Comparison of ENCODE assay signal across 8 cellular contexts in the genomic region with DNA sequence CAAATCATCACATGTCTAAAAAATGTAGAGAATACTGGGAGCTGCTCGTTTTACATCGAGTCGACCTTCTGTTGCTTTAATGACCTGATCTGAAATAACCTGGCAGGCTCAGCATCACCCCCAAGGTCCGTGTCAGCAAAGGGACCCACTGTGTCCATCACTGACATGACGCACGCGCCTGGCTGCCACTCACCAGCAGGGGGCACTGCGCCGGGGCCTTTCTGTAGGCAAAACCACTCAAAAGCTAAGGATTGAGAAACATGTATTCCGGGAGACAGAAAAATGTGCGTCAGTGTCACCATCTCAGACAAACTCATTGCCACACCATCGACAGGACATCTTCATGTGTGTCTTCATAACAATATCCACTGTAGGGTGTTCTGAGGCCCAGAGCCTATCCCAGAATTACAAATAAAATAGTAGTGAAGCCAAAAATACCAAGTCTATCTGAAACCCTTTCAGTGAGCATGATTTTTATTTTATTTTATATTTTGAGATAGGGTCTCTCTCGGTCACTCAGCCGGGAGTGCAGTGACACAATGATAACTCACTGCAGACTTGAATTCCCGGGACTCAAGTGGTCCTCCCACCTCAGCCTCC.
A peak's percentile ranks its signal among the peaks of the same experiment; 100 is the strongest.
DNase-seq lines count a peak whose midpoint lies in the region; ATAC-seq and TF ChIP-seq lines count a peak whose summit lies in the region.

No MANE protein-coding gene starts in this region.

- peaks cover 30% of the 10 kb centered on the region for H3K27me3 Mint-ChIP-seq in CD8-positive, alpha-beta T cell (ENCODE audit: low read depth)

- CTCF ChIA-PET in CD8-positive, alpha-beta T cell (lab: Charles Lee), result interaction anchor here (0.7 to 3.1 kb wide), 13 partner anchors 9 to 110 kb away, joined by 3 to 34 read pairs (median 5); no protein-coding TSS in a partner anchor

- H3K9me3 ChIP-seq in CD8-positive, alpha-beta T cell (ENCODE audit: low read length), result no peaks in the 10 kb centered on the region

- H3K27ac Mint-ChIP-seq in CD8-positive, alpha-beta T cell, result no peak overlapping the region

- H3K4me1 Mint-ChIP-seq in CD8-positive, alpha-beta T cell (ENCODE audit: low read depth), result no peaks in the 10 kb centered on the region

- intact Hi-C loops in CD8-positive, alpha-beta T cell (cut with DNase I, micrococcal nuclease), result loop anchor here in 1 of 2 experiments (1.0 to 10.0 kb wide), 2 partner anchors 103 to 673 kb away; no protein-coding TSS in a partner anchor

- peak; percentile 36 to 79 (median 63) for DNase-seq in CD8-positive, alpha-beta T cell
- DNase-seq in HT1080 (ENCODE audit: low read depth) (peak; percentile 34), T-helper 2 cell (peak; percentile 9 to 61 (median 51)), amygdala (lab: John Stamatoyannopoulos, UW) (peak in 42 of 56 donors; percentile 1 to 82 (median 20)), hippocampal formation (lab: John Stamatoyannopoulos, UW) (peak; percentile 19 to 36), kidney glomerular epithelial cell (lab: John Stamatoyannopoulos, UW) (no peak)
- DNase-seq in stimulated activated CD4-positive, alpha-beta T cell treated with anti-CD3 and anti-CD28 coated beads, Interleukin-12 subunit alpha, Interleukin-12 subunit beta, amount 100 ng/mL, for 48 hours (ENCODE audit: low read depth in 2 of 3, low spot score in 1 of 3), result peak; percentile 65 to 77 (median 68)

- no peak overlapping the region for H3K27ac ChIP-seq in CD8-positive, alpha-beta T cell (ENCODE audit: low read depth, low read length)

- H3K4me1 ChIP-seq in CD8-positive, alpha-beta T cell (ENCODE audit: insufficient read depth, low read length), result no peaks in the 10 kb centered on the region

- no peaks in the 10 kb centered on the region for H3K27me3 ChIP-seq in CD8-positive, alpha-beta T cell (ENCODE audit: insufficient read depth, low read length)

- POLR2A ChIA-PET in CD8-positive, alpha-beta T cell (lab: Charles Lee), result interaction anchor here (0.6 kb wide), 1 partner anchor 8 kb away, joined by 3 read pairs; no protein-coding TSS in a partner anchor

- TF ChIP-seq CTCF in CD8-positive, alpha-beta T cell (IDR thresholded peaks at IDR 0.05), result peak; percentile 74

- no peaks in the 10 kb centered on the region for H3K36me3 ChIP-seq in CD8-positive, alpha-beta T cell (ENCODE audit: insufficient read depth, low read length)

- no peak overlapping the region for H3K4me3 ChIP-seq in CD8-positive, alpha-beta T cell (ENCODE audit: low read depth, low read length)

- ATAC-seq in CD8-positive, alpha-beta T cell, result no peak
- no peak for ATAC-seq in HG03095 (IDR thresholded peaks at IDR 0.05; ENCODE audit: unreplicated experiment)

- no peak overlapping the region for H3K4me3 Mint-ChIP-seq in CD8-positive, alpha-beta T cell

- H3K9me3 Mint-ChIP-seq in CD8-positive, alpha-beta T cell, result peaks cover 4% of the 10 kb centered on the region

- no peaks in the 10 kb centered on the region for H3K36me3 Mint-ChIP-seq in CD8-positive, alpha-beta T cell
